In genomic region chr10:102815790-102816549, GRCh38 we compare ENCODE assay signal across 8 cellular contexts. TPM values are rescaled to one million over a fixed set of nuclear protein-coding genes. Genes with fewer than 3 reads are reported as not detected.
DNase-seq lines count a peak whose midpoint lies in the region; ATAC-seq, FAIRE-seq and TF ChIP-seq lines count a peak whose summit lies in the region.

No MANE protein-coding gene starts in this region.

- H3K9me3 ChIP-seq in GM12878 (replicated peaks; ENCODE audit: control insufficient read depth, insufficient read depth, low read length) (no peaks in the 10 kb centered on the region), kidney (ENCODE audit: control insufficient read depth in 1 of 2, low read length in 2 of 2) (no peaks in the 10 kb centered on the region)

- intact Hi-C loops in GM12878 (cut with micrococcal nuclease; ENCODE audit: unreplicated experiment) (no loop called here), kidney (cut with DNase I) (no loop called here)

- peaks cover 3% of the 10 kb centered on the region for H3K27me3 Mint-ChIP-seq in HFFc6 (ENCODE audit: insufficient read depth)
- no peaks in the 10 kb centered on the region for H3K27me3 Mint-ChIP-seq in stimulated activated memory B cell treated with anti-CD40 and anti-IgM and Interleukin-4, amounts not matched to agents 10 μg/mL and 1 μg/mL and 100 μg/mL, for 72 hours

- peaks cover 13 to 21% of the 10 kb centered on the region in 2 experiments for H3K36me3 ChIP-seq in GM12878 (ENCODE audit: control insufficient read depth in 2 of 2, insufficient read depth in 2 of 2, low read length in 1 of 2)
- peaks cover 21 to 32% of the 10 kb centered on the region in 2 donors for H3K36me3 ChIP-seq in kidney (ENCODE audit: control insufficient read depth in 1 of 2, insufficient read depth in 2 of 2, low read length in 2 of 2)

- H4K20me1 ChIP-seq in GM12878 (ENCODE audit: control insufficient read depth, insufficient read depth), result no peaks in the 10 kb centered on the region

- H3K27ac ChIP-seq in GM12878 (ENCODE audit: control insufficient read depth, insufficient read depth) (no peak overlapping the region), kidney (ENCODE audit: low read depth in 2 of 2, low read length in 2 of 2) (peak overlapping the region; percentile 87 to 92)

- 80% methylated on average over 12 of the region's 12 CpGs for WGBS in GM12878 (ENCODE audit: insufficient coverage, insufficient replicate concordance, low lambda C conversion rate, missing lambda C conversion rate)

- H3K4me3 ChIP-seq in GM12878 (no peak overlapping the region), kidney (ENCODE audit: low read length in 2 of 2) (peak overlapping the region in 1 of 2 donors; percentile 17)

- peak overlapping the region; percentile 18; the same call in 1 of the 2 replicates for H3K4me3 Mint-ChIP-seq in HFFc6
- H3K4me3 Mint-ChIP-seq in stimulated activated memory B cell treated with anti-CD40 and anti-IgM and Interleukin-4, amounts not matched to agents 10 μg/mL and 1 μg/mL and 100 μg/mL, for 72 hours, result no peak overlapping the region

- ATAC-seq in GM12878 (no peak), HG02571 (IDR thresholded peaks at IDR 0.05; ENCODE audit: unreplicated experiment) (no peak), GM18519 (IDR thresholded peaks at IDR 0.05; ENCODE audit: low FRiP score, unreplicated experiment) (no peak)
- no peak for ATAC-seq in stimulated activated memory B cell treated with anti-CD40 and anti-IgM and Interleukin-4, amounts not matched to agents 10 μg/mL and 1 μg/mL and 100 μg/mL, for 72 hours

- no peak overlapping the region for H3K9ac ChIP-seq in GM12878 (ENCODE audit: control insufficient read depth, insufficient read depth, low read length)
- H3K9ac ChIP-seq in kidney (ENCODE audit: low read length in 2 of 2), result peak overlapping the region; percentile 50 to 75

- FAIRE-seq in GM12878 (lab: Jason Lieb, UNC), result peak; percentile 47
- no peak for FAIRE-seq in kidney (lab: Jason Lieb, UNC)

- H3K27ac Mint-ChIP-seq in HFFc6, result peak overlapping the region; percentile 93
- H3K27ac Mint-ChIP-seq in stimulated activated memory B cell treated with anti-CD40 and anti-IgM and Interleukin-4, amounts not matched to agents 10 μg/mL and 1 μg/mL and 100 μg/mL, for 72 hours, result peak overlapping the region; percentile 64

- RAD21 ChIA-PET in GM12878 (lab: Charles Lee; ENCODE audit: unreplicated experiment), result no interaction called here

- no peak for TF ChIP-seq POLR2A in GM12878 (IDR thresholded peaks at IDR 0.05; ENCODE audit: low read depth, low read length)

- no peaks in the 10 kb centered on the region for H3K27me3 ChIP-seq in GM12878 (replicated peaks in 1 of 2; ENCODE audit: control insufficient read depth in 2 of 2, insufficient read depth in 2 of 2, low read length in 1 of 2)

- peaks cover 17% of the 10 kb centered on the region for H3K4me1 Mint-ChIP-seq in HFFc6 (ENCODE audit: low read depth)
- peaks cover 45% of the 10 kb centered on the region for H3K4me1 Mint-ChIP-seq in stimulated activated memory B cell treated with anti-CD40 and anti-IgM and Interleukin-4, amounts not matched to agents 10 μg/mL and 1 μg/mL and 100 μg/mL, for 72 hours

- H3K79me2 ChIP-seq in GM12878 (ENCODE audit: control insufficient read depth, insufficient read depth, low read length), result no peaks in the 10 kb centered on the region

- peaks cover 20% of the 10 kb centered on the region for H3K36me3 Mint-ChIP-seq in HFFc6 (ENCODE audit: low read depth)
- peaks cover 31% of the 10 kb centered on the region for H3K36me3 Mint-ChIP-seq in stimulated activated memory B cell treated with anti-CD40 and anti-IgM and Interleukin-4, amounts not matched to agents 10 μg/mL and 1 μg/mL and 100 μg/mL, for 72 hours

- CTCF ChIA-PET in GM12878 (lab: Yijun Ruan, JAX), result interaction anchor here (0.7 kb wide), 1 partner anchor 77 kb away, joined by 3 read pairs; no protein-coding TSS in a partner anchor

- no TSS peak for BruUV-seq in GM12878 (replicated peaks; lab: Mats Ljungman, UMichigan)

- H3K4me1 ChIP-seq in GM12878 (ENCODE audit: control insufficient read depth, insufficient read depth, low read length), result peaks cover 3% of the 10 kb centered on the region
- peaks cover 14 to 22% of the 10 kb centered on the region in 2 donors for H3K4me1 ChIP-seq in kidney (ENCODE audit: control insufficient read depth in 1 of 2, insufficient read depth in 1 of 2, low read depth in 1 of 2, low read length in 2 of 2)

- SMC1A ChIA-PET in GM12878 (lab: Charles Lee; ENCODE audit: uncharacterized antibody, unreplicated experiment), result interaction anchor here (1.6 kb wide), 1 partner anchor 62 kb away, joined by 5 read pairs; no protein-coding TSS in a partner anchor

- H2AFZ ChIP-seq in GM12878 (ENCODE audit: control insufficient read depth, low read depth, low read length), result no peak overlapping the region

- no peak for TF ChIP-seq EP300 in GM12878 (IDR thresholded peaks at IDR 0.05; ENCODE audit: borderline replicate concordance in 1 of 2, control insufficient read depth in 1 of 2, low read depth in 2 of 2, low read length in 2 of 2)

- in situ Hi-C loops in GM12878 (cut with MboI), result no loop called here

- DNase-seq in HFFc6, result peak; percentile 57
- DNase-seq in GM12878 (ENCODE audit: low read depth, low spot score), result no peak
- DNase-seq in kidney, result peak; percentile 76
- no peak for DNase-seq in NCI-H345 treated with DMSO at 0.1 percent for 48 hours (lab: John Stamatoyannopoulos, UW; ENCODE audit: unreplicated experiment)
- DNase-seq in NCI-H446 treated with DMSO at 0.1 percent for 48 hours (lab: John Stamatoyannopoulos, UW), result no peak

- no peaks in the 10 kb centered on the region for H3K9me3 Mint-ChIP-seq in HFFc6
- no peaks in the 10 kb centered on the region for H3K9me3 Mint-ChIP-seq in stimulated activated memory B cell treated with anti-CD40 and anti-IgM and Interleukin-4, amounts not matched to agents 10 μg/mL and 1 μg/mL and 100 μg/mL, for 72 hours

- POLR2A ChIA-PET in GM12878 (lab: Charles Lee), result interaction anchor here (0.5 kb wide), 1 partner anchor 26 kb away, joined by 4 read pairs; no protein-coding TSS in a partner anchor

- TF ChIP-seq CTCF in HFFc6 (IDR thresholded peaks at IDR 0.05) (no peak), GM12878 (IDR thresholded peaks at IDR 0.05 in 2 of 3, conservative IDR thresholded peaks at IDR 0.05 in 1 of 3; ENCODE audit: control insufficient read depth in 2 of 3, extremely low read depth in 1 of 3, insufficient read depth in 1 of 3, low read depth in 3 of 3, low read length in 3 of 3) (no peak), kidney (IDR thresholded peaks at IDR 0.05; ENCODE audit: borderline replicate concordance, extremely low read depth, insufficient read depth) (no peak)

- no peak overlapping the region for H3K4me2 ChIP-seq in GM12878 (ENCODE audit: control insufficient read depth, insufficient read depth)

- TF ChIP-seq RAD21 in GM12878 (IDR thresholded peaks at IDR 0.05; ENCODE audit: insufficient read depth, low read depth, low read length), result no peak

RNA-seq across cellular contexts. Expression of gene CYP17A1, which starts 21.2 kb away (rescaled TPM):
- total RNA-seq in HFFc6 (2021; fragmentation: NEBNext Ultra II Directional; extraction: Animal tissue kit (Norgen Biotek cat#: 25700)), result not detected
- not detected in 2 replicates for total RNA-seq in GM12878 (2013; cell fraction: nucleolus; rRNA removed)
- total RNA-seq in GM12878 (2014; rRNA removed), result not detected in 2 replicates
- total RNA-seq in GM12878 (2014; rRNA removed; fragmentation: Illumina TruSeq; extraction: Trizol), result not detected in 2 replicates
- total RNA-seq in GM12878 (2021), result 1.9 and 2.1 TPM in 2 replicates
- not detected for polyA plus RNA-seq in GM12878 (2011; ENCODE audit: low read depth)
- not detected in 2 replicates for polyA plus RNA-seq in GM12878 (2011; rRNA removed)
- not detected in 2 replicates for polyA plus RNA-seq in GM12878 (2011; cell fraction: cytosol; rRNA removed)
- polyA plus RNA-seq in GM12878 (2011; cell fraction: nucleus; rRNA removed), result not detected in 2 replicates
- not detected in 2 replicates for polyA plus RNA-seq in GM12878 (2012)
- polyA plus RNA-seq in GM12878 (2014; fragmentation: Illumina TruSeq; extraction: Trizol), result not detected in 2 replicates
- polyA plus RNA-seq in GM12878 (2014; fragmentation: Nextera tagmentation; extraction: Ambion mirVana), result not detected
- polyA plus RNA-seq in GM12878 (2014; rRNA removed), result not detected in 2 replicates
- not detected for polyA plus RNA-seq in GM12878 (2016; fragmentation: Nextera tagmentation; extraction: Ambion mirVana)
- not detected in 2 replicates for polyA minus RNA-seq in GM12878 (2011; rRNA and poly(A)+ RNA removed)
- polyA minus RNA-seq in GM12878 (2011; cell fraction: cytosol; rRNA and poly(A)+ RNA removed), result not detected in 2 replicates
- polyA minus RNA-seq in GM12878 (2011; cell fraction: nucleus; rRNA and poly(A)+ RNA removed), result not detected in 2 replicates
- total RNA-seq in kidney, result 3.3 TPM
- 11.6 TPM for polyA plus RNA-seq in kidney (ENCODE audit: insufficient read depth, low read depth, low replicate concordance)

RNA-seq across cellular contexts. Expression of gene BORCS7, which starts 38.1 kb away (rescaled TPM):
- 10 to 100 TPM; 11.5 to 18.1 (median 13.5) TPM for total RNA-seq in HFFc6 (2021; fragmentation: NEBNext Ultra II Directional; extraction: Animal tissue kit (Norgen Biotek cat#: 25700))
- total RNA-seq in GM12878 (2013; cell fraction: nucleolus; rRNA removed), result 36.5 and 37.3 TPM in 2 replicates
- total RNA-seq in GM12878 (2014; rRNA removed) (8.2 and 12.2 TPM in 2 replicates), GM12878 (2014; rRNA removed; fragmentation: Illumina TruSeq; extraction: Trizol) (10.8 and 11.7 TPM in 2 replicates), GM12878 (2021) (4.6 and 6.6 TPM in 2 replicates), kidney (24.6 TPM)
- polyA plus RNA-seq in GM12878 (2011; ENCODE audit: low read depth), result 6.5 TPM
- polyA plus RNA-seq in GM12878 (2011; rRNA removed) (23.5 and 25.5 TPM in 2 replicates), GM12878 (2014; fragmentation: Illumina TruSeq; extraction: Trizol) (8.2 and 14.1 TPM in 2 replicates), GM12878 (2014; fragmentation: Nextera tagmentation; extraction: Ambion mirVana) (10 to 100 TPM; 14.9 to 19.2 TPM), GM12878 (2014; rRNA removed) (9.4 and 13.0 TPM in 2 replicates), GM12878 (2016; fragmentation: Nextera tagmentation; extraction: Ambion mirVana) (10 to 100 TPM; 13.6 to 15.2 TPM), kidney (ENCODE audit: insufficient read depth, low read depth, low replicate concordance) (34.8 TPM)
- polyA plus RNA-seq in GM12878 (2011; cell fraction: cytosol; rRNA removed), result 11.1 and 17.1 TPM in 2 replicates
- polyA plus RNA-seq in GM12878 (2011; cell fraction: nucleus; rRNA removed), result 4.3 and 8.4 TPM in 2 replicates
- 10.3 and 11.0 TPM in 2 replicates for polyA plus RNA-seq in GM12878 (2012)
- 7.2 and 9.2 TPM in 2 replicates for polyA minus RNA-seq in GM12878 (2011; rRNA and poly(A)+ RNA removed)
- 2.4 and 2.6 TPM in 2 replicates for polyA minus RNA-seq in GM12878 (2011; cell fraction: cytosol; rRNA and poly(A)+ RNA removed)
- 1.6 and 4.7 TPM in 2 replicates for polyA minus RNA-seq in GM12878 (2011; cell fraction: nucleus; rRNA and poly(A)+ RNA removed)

RNA-seq across cellular contexts. Expression of gene AS3MT, which starts 53.3 kb away (rescaled TPM):
- total RNA-seq in HFFc6 (2021; fragmentation: NEBNext Ultra II Directional; extraction: Animal tissue kit (Norgen Biotek cat#: 25700)), result 1 to 10 TPM; 2.4 to 3.9 (median 2.9) TPM
- 3.8 and 4.2 TPM in 2 replicates for total RNA-seq in GM12878 (2013; cell fraction: nucleolus; rRNA removed)
- total RNA-seq in GM12878 (2014; rRNA removed) (0.11 and 0.38 TPM in 2 replicates), GM12878 (2014; rRNA removed; fragmentation: Illumina TruSeq; extraction: Trizol) (0.78 and 1.0 TPM in 2 replicates), GM12878 (2021) (not detected in 2 replicates), kidney (2.0 TPM)
- 0.56 TPM for polyA plus RNA-seq in GM12878 (2011; ENCODE audit: low read depth)
- polyA plus RNA-seq in GM12878 (2011; rRNA removed) (0.45 and 0.72 TPM in 2 replicates), GM12878 (2014; fragmentation: Illumina TruSeq; extraction: Trizol) (0.67 and 0.79 TPM in 2 replicates), GM12878 (2014; fragmentation: Nextera tagmentation; extraction: Ambion mirVana) (under 1 TPM; 0.14 to 0.33 TPM), GM12878 (2014; rRNA removed) (0.48 and 0.64 TPM in 2 replicates), GM12878 (2016; fragmentation: Nextera tagmentation; extraction: Ambion mirVana) (under 1 TPM in 1 of 2 experiments, not detected in 1; 0.21 TPM), kidney (ENCODE audit: insufficient read depth, low read depth, low replicate concordance) (36.7 TPM)
- 0.07 TPM in 1 of 2 replicates, not detected in the other for polyA plus RNA-seq in GM12878 (2011; cell fraction: cytosol; rRNA removed)
- 1.2 TPM in 1 of 2 replicates, not detected in the other for polyA plus RNA-seq in GM12878 (2011; cell fraction: nucleus; rRNA removed)
- 0.84 and 1.1 TPM in 2 replicates for polyA plus RNA-seq in GM12878 (2012)
- polyA minus RNA-seq in GM12878 (2011; rRNA and poly(A)+ RNA removed), result 0.44 TPM in 1 of 2 replicates, not detected in the other
- polyA minus RNA-seq in GM12878 (2011; cell fraction: cytosol; rRNA and poly(A)+ RNA removed), result not detected in 2 replicates
- 0.24 TPM in 1 of 2 replicates, not detected in the other for polyA minus RNA-seq in GM12878 (2011; cell fraction: nucleus; rRNA and poly(A)+ RNA removed)

Comparison
In these comparisons a context has a peak if more than half of its experiments do, and no peak if none do; other contexts are left out.
1. DNase-seq: peak in HFFc6 (single experiment) and kidney (single experiment); none in GM12878 (single experiment), NCI-H345 treated with DMSO at 0.1 percent for 48 hours (single experiment) and NCI-H446 treated with DMSO at 0.1 percent for 48 hours (single experiment).